Comparison of ENCODE assay signal across 25 cellular contexts in the genomic region with DNA sequence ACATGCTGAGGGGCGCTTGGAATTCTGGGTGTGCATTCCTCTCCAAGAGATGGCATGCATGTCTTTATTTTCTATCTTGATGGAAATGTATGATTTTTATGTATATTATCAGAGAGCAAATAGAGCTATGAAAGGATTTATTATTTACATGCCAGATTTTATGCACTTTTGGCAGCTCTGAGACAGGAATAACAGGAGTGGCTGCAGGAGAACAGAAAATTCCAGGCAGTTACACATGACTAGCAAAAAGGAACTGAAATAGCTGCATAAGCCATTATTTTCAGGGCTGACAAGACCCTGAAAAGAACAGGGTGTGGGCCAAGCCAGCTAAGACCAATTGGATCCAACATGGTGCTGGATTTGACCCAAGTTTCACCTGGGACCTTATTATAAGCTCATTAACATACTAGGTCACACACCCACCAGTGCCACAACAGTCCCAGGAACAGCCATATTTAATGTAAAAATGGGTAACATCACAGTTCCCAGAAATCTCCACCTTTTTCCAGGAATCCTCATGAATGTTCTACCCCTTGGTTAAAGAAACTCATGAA. TPM values are rescaled to one million over a fixed set of nuclear protein-coding genes. Genes with fewer than 3 reads are reported as not detected.
DNase-seq lines count a peak whose midpoint lies in the region; TF ChIP-seq lines count a peak whose summit lies in the region.
"Had no signal": no experiment of that assay in that cellular context is flagged by ENCODE, and none has a peak within 500 bp of the region (broad histone marks: within the 10 kb centered on the region; RNA-seq: fewer than 3 reads in every experiment).

No MANE protein-coding gene starts in this region.

- no peak for DNase-seq in Caco-2
- DNase-seq in superior temporal gyrus (ENCODE audit: extremely low spot score) = peak; percentile 21
- DNase-seq in NCI-H446 treated with DMSO at 0.1 percent for 48 hours (lab: John Stamatoyannopoulos, UW) = no peak
- no peak for DNase-seq in occipital lobe (lab: John Stamatoyannopoulos, UW)
- DNase-seq in hypothalamus (lab: John Stamatoyannopoulos, UW) = no peak
- DNase-seq in posterior cingulate gyrus = no peak
- DNase-seq: GOT3, KBM-7, MG63, NCI-H1694, NCI-H2029 treated with DMSO at 0.1 percent for 48 hours, NCI-H2227 treated with DMSO at 0.1 percent for 48 hours, NCI-H510A, NCI-H69, SHP77 had no signal

- no peak overlapping the region for H3K4me3 Mint-ChIP-seq in Caco-2 (ENCODE audit: unreplicated experiment)
- H3K4me3 Mint-ChIP-seq in nephron = no peak overlapping the region
- H3K4me3 Mint-ChIP-seq: B cell, CD14-positive monocyte had no signal

- H3K9me3 Mint-ChIP-seq in Caco-2 (ENCODE audit: unreplicated experiment) (no peaks in the 10 kb centered on the region), nephron (no peaks in the 10 kb centered on the region)
- H3K9me3 Mint-ChIP-seq: CD14-positive monocyte had no signal

- no peak overlapping the region for H3K4me3 ChIP-seq in Caco-2 (ENCODE audit: low read depth, low read length)
- H3K4me3 ChIP-seq: HAP-1, MG63 had no signal

- no peaks in the 10 kb centered on the region for H3K27me3 ChIP-seq in Caco-2 (replicated peaks; ENCODE audit: control insufficient read depth, insufficient read depth, low read length)
- H3K27me3 ChIP-seq: MG63 had no signal

- H3K9me3 ChIP-seq in Caco-2 = no peaks in the 10 kb centered on the region
- H3K9me3 ChIP-seq: HAP-1, MG63 had no signal

- intact Hi-C loops in Caco-2 (cut with micrococcal nuclease; ENCODE audit: unreplicated experiment) = no loop called here
- intact Hi-C loops in posterior cingulate gyrus (cut with DNase I) = no loop called here

- POLR2A ChIA-PET in Caco-2 (lab: Charles Lee) = no interaction called here

- peak overlapping the region; percentile 99 for H3K27ac ChIP-seq in VCaP
- H3K27ac ChIP-seq: RWPE1 had no signal

- no peaks in the 10 kb centered on the region for H3K36me3 ChIP-seq in Caco-2 (ENCODE audit: control insufficient read depth, insufficient read depth, low read length)
- H3K36me3 ChIP-seq: HAP-1, MG63 had no signal

- CTCF ChIA-PET in Caco-2 (lab: Charles Lee) = no interaction called here

- H3K4me1 Mint-ChIP-seq in Caco-2 (ENCODE audit: low read depth, unreplicated experiment) (peaks cover 19% of the 10 kb centered on the region), nephron (peaks cover 10% of the 10 kb centered on the region)

- no peaks in the 10 kb centered on the region for H3K36me3 Mint-ChIP-seq in Caco-2 (ENCODE audit: insufficient read depth, unreplicated experiment)
- H3K36me3 Mint-ChIP-seq in nephron (ENCODE audit: low read depth) = no peaks in the 10 kb centered on the region
- H3K36me3 Mint-ChIP-seq: CD14-positive monocyte had no signal

- no TSS peak for BruUV-seq in Caco-2 (replicated peaks; lab: Mats Ljungman, UMichigan)

- peaks cover 19% of the 10 kb centered on the region for H3K4me1 ChIP-seq in Caco-2
- H3K4me1 ChIP-seq: HAP-1 had no signal

- H3K27me3 Mint-ChIP-seq in Caco-2 (ENCODE audit: insufficient read depth, unreplicated experiment) (no peaks in the 10 kb centered on the region), nephron (ENCODE audit: low read depth) (peaks cover 11% of the 10 kb centered on the region)

- H3K27ac Mint-ChIP-seq in Caco-2 (ENCODE audit: unreplicated experiment) (peak overlapping the region; percentile 78), nephron (peak overlapping the region in 2 of 3 experiments; percentile 43 to 75)
- H3K27ac Mint-ChIP-seq: B cell, CD14-positive monocyte had no signal

- TF ChIP-seq CTCF in Caco-2 (IDR thresholded peaks at IDR 0.05; ENCODE audit: insufficient read depth in 1 of 2, low read depth in 1 of 2, low read length in 1 of 2, severe bottlenecking in 1 of 2, unreplicated experiment in 1 of 2) = no peak
- TF ChIP-seq CTCF in VCaP (conservative IDR thresholded peaks at IDR 0.05) = no peak
- TF ChIP-seq CTCF in nephron (IDR thresholded peaks at IDR 0.05; ENCODE audit: unreplicated experiment in 3 of 3) = no peak

RNA-seq across cellular contexts. Expression of a gene that starts 43.2 kb away (rescaled TPM):
- 46.6 and 47.9 TPM in 2 replicates for total RNA-seq in Caco-2 (2022)
- total RNA-seq in occipital lobe = 3.0 TPM

RNA-seq across cellular contexts. Expression of a gene that starts 47.5 kb away (rescaled TPM):
- total RNA-seq in Caco-2 (2022) = 0.27 and 0.37 TPM in 2 replicates
- total RNA-seq in occipital lobe = 0.16 TPM
- total RNA-seq: A673, B cell, Daoy, G401, LHCN-M2 had no signal

Comparison
In these comparisons a context has a peak if more than half of its experiments do, and no peak if none do; other contexts are left out.
1. RNA of a gene that starts 43.2 kb away (total RNA-seq): 46.6 to 47.9 TPM in Caco-2; 3.0 TPM in occipital lobe (single experiment); every median in the first group is over 10 times any median in the second.